Comparison of ENCODE assay signal across 7 cellular contexts in the genomic region with DNA sequence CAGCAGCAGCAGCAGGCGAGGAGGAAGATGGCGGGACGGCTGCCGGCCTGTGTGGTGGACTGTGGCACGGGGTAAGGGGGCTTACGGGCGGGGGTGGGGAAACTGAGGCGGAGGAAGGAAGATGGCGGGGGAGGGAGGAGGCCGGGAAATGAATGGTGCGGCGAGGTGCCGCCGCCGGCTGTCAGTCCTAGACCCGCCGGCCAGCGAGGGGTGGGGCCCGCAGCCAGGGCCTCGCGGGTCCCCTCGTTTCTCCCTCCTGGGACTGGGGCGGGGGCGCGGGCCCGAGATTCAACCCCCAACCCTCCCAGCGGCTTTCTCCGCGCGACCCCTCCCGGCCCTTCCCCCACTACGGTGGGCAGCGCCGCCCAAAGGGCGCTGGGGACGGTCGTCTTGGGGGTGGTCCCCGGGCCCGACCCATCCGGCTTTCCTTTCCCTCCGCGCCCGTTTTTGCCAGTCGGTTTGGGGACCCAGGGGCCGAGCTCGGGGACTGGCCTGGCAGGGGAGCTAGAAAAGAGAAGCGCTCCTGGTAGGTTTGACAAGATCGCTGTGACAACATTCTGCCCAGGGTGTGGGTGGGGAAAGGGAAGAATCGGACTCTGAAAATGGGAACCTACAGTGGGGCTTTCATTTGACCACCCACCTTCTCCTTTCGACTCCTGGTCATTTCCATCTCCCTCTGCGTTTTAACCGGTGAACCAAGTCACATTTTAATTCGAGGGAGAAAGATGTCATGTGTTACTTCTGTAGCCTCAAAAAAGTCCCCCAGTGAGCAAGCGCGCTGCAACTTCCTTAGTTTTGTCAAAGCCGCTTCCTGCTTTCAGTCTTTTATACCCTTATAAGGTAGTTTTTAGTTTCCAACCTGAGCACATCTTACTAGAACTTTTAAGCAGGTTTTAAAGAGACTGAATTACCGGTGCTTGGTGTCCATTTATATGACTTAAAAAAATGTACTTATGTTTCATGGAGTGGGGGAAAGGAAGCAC. TPM values are rescaled to one million over a fixed set of nuclear protein-coding genes. Genes with fewer than 3 reads are reported as not detected.
A peak's percentile ranks its signal among the peaks of the same experiment; 100 is the strongest.
DNase-seq lines count a peak whose midpoint lies in the region; ATAC-seq and TF ChIP-seq lines count a peak whose summit lies in the region.

No MANE protein-coding gene starts in this region.

- WGBS in lower leg skin, 2 donors, result 1% methylated on average over 51 to 57 of the region's 57 CpGs

- no peak for TF ChIP-seq CTCF in lower leg skin (IDR thresholded peaks at IDR 0.05)

- intact Hi-C loops in lower leg skin (cut with DNase I; ENCODE audit: low total_unique reads), result no loop called here

- ATAC-seq in GM18498 (IDR thresholded peaks at IDR 0.05; ENCODE audit: unreplicated experiment), result peak; percentile 30
- ATAC-seq in HG02678 (IDR thresholded peaks at IDR 0.05; ENCODE audit: unreplicated experiment), result peak; percentile 25

- H3K4me3 ChIP-seq in lower leg skin (ENCODE audit: low read depth, poor library complexity, severe bottlenecking), result peak overlapping the region; percentile 96

- DNase-seq in NCI-H2029 treated with DMSO at 0.1 percent for 48 hours (lab: John Stamatoyannopoulos, UW), result peak; percentile 7
- peak; percentile 71 for DNase-seq in activated CD4-positive, alpha-beta T cell treated with anti-CD3 and anti-CD28 coated beads, Interleukin-2, amount 50 U/mL, for 1 hour
- DNase-seq in dermis microvascular lymphatic vessel endothelial cell (ENCODE audit: low read depth in 2 of 2), result peak; percentile 78 to 83
- peak; percentile 75 to 93 for DNase-seq in lower leg skin (ENCODE audit: low spot score in 2 of 2)
- peak; percentile 48 to 72 (median 56) for DNase-seq in stimulated activated CD4-positive, alpha-beta T cell treated with anti-CD3 and anti-CD28 coated beads, TNF-alpha, amount 100 ng/mL, for 24 hours (ENCODE audit: low read depth in 3 of 3)

- TF ChIP-seq POLR2A in lower leg skin (IDR thresholded peaks at IDR 0.05), result no peak

RNA-seq across cellular contexts. Expression of a gene that starts 0.7 kb away (rescaled TPM):
- 110 and 132 TPM in 2 replicates for total RNA-seq in dermis microvascular lymphatic vessel endothelial cell
- total RNA-seq in lower leg skin, result 100 to 1,000 TPM in 3 of 4 donors, 10 to 100 TPM in 1; 92.5 to 154 (median 115) TPM

Comparison
In these comparisons a context has a peak if more than half of its experiments do, and no peak if none do; other contexts are left out.
1. Peak in every context shown above with its lines: DNase-seq, ATAC-seq and H3K4me3 ChIP-seq.
2. DNase-seq: peak in every context shown above with its lines; median percentile 84 in lower leg skin; 80 in dermis microvascular lymphatic vessel endothelial cell; 71 in activated CD4-positive, alpha-beta T cell treated with anti-CD3 and anti-CD28 coated beads, Interleukin-2, amount 50 U/mL, for 1 hour; 56 in stimulated activated CD4-positive, alpha-beta T cell treated with anti-CD3 and anti-CD28 coated beads, TNF-alpha, amount 100 ng/mL, for 24 hours; 7 in NCI-H2029 treated with DMSO at 0.1 percent for 48 hours.